8 cellular contexts compared by ENCODE assay signal in the genomic region with DNA sequence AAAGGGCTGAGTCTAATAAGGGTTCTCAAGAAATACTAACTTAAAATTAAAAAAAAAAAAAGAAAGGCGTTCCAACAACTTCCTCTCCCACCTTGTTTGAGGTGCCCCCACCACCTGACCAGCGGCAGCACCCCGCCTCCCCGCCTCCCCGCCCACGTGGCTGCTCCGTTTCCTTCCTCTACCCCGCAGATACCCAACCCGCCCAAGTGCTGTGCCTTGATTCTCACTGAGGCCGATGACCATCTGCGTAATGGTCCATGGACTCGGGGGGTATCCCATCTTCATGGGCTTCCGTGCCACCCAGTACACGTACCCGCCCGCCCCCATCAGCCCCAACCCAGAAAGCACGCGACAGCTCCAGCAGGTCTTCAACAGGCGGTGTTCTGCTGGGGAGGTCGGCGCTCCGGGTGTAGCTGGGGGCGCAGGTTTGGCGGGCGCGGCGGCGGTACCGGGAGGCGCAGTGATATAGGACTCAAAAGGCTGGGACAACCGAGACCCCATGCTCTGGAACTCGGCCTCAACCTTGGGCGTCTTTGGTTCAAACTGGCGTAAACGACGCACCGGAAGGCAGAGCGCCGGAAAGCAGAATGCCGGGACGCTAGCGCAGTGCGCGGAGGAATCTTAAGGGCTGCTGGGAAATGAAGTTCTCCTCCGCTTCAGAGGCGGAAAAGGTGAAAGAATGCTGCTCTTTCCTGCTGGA. TPM values are rescaled to one million over a fixed set of nuclear protein-coding genes. Genes with fewer than 3 reads are reported as not detected.
DNase-seq lines count a peak whose midpoint lies in the region; ATAC-seq, FAIRE-seq and TF ChIP-seq lines count a peak whose summit lies in the region.

A gene with protein sequence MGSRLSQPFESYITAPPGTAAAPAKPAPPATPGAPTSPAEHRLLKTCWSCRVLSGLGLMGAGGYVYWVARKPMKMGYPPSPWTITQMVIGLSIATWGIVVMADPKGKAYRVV (minus strand): TSS at position 545 of the 700 bp plus-strand sequence. CDS start 44 bp downstream, at position 501.

- BruUV-seq in IMR-90 (replicated peaks; lab: Mats Ljungman, UMichigan), result no TSS peak

- H3K14ac ChIP-seq in IMR-90 (replicated peaks; ENCODE audit: low read depth, low read length), result peak within 1 kb of the TSS; percentile 53; the same call in 1 of the 2 replicates

- FAIRE-seq in RCC 7860 (lab: Jason Lieb, UNC), result peak; percentile 10

- H3K36me3 ChIP-seq in IMR-90 (ENCODE audit: control insufficient read depth, insufficient read depth, low read length), result peaks cover 9% of the 10 kb centered on the region

- H3K9me3 ChIP-seq in IMR-90 (ENCODE audit: control insufficient read depth, insufficient read depth, low read length), result no peaks in the 10 kb centered on the region

- H2AFZ ChIP-seq in IMR-90 (replicated peaks; ENCODE audit: low read length, poor library complexity), result peak within 1 kb of the TSS; percentile 98

- no peak within 1 kb of the TSS for H2BK20ac ChIP-seq in IMR-90 (ENCODE audit: low read depth, low read length)

- peaks cover 20% of the 10 kb centered on the region for H3K4me1 Mint-ChIP-seq in activated T-helper 1 cell treated with anti-CD3 and anti-CD28 coated beads, Interleukin-12 subunit alpha, Interleukin-12 subunit beta, Interleukin-2, Interleukin-4 antibody, amounts not matched to agents 30 ng/mL and 10 ng/mL and 1 ng/mL, durations not matched to agents 14 hours and 24 hours and 36 hours (ENCODE audit: low read depth)
- peaks cover 15 to 45% (median 40%) of the 10 kb centered on the region in 4 donors for H3K4me1 Mint-ChIP-seq in naive thymus-derived CD8-positive, alpha-beta T cell

- no peak within 1 kb of the TSS for H2BK15ac ChIP-seq in IMR-90 (ENCODE audit: low read depth, low read length)

- H3K9ac ChIP-seq in IMR-90 (ENCODE audit: low read depth, low read length), result peak within 1 kb of the TSS; percentile 86

- peaks cover 16% of the 10 kb centered on the region for H3K36me3 Mint-ChIP-seq in activated T-helper 1 cell treated with anti-CD3 and anti-CD28 coated beads, Interleukin-12 subunit alpha, Interleukin-12 subunit beta, Interleukin-2, Interleukin-4 antibody, amounts not matched to agents 30 ng/mL and 10 ng/mL and 1 ng/mL, durations not matched to agents 14 hours and 24 hours and 36 hours (ENCODE audit: low read depth)
- peaks cover 4 to 37% (median 12%) of the 10 kb centered on the region in 3 donors for H3K36me3 Mint-ChIP-seq in naive thymus-derived CD8-positive, alpha-beta T cell

- no peak within 1 kb of the TSS; the same call in 1 of the 2 replicates for H3K56ac ChIP-seq in IMR-90 (ENCODE audit: extremely low read depth, insufficient read depth, low read length)

- peak; percentile 94 for ATAC-seq in GM21526 (IDR thresholded peaks at IDR 0.05; ENCODE audit: low FRiP score, unreplicated experiment)
- ATAC-seq in IMR-90 (ENCODE audit: low read depth), result peak; percentile 99
- ATAC-seq in naive thymus-derived CD8-positive, alpha-beta T cell, result peak; percentile 91

- peak within 1 kb of the TSS; percentile 37; the same call in 1 of the 2 replicates for H4K91ac ChIP-seq in IMR-90 (ENCODE audit: insufficient read depth, low read depth, low read length)

- H3K79me1 ChIP-seq in IMR-90 (ENCODE audit: low read depth in 1 of 2, low read length in 2 of 2), result peaks cover 6 to 7% of the 10 kb centered on the region in 2 experiments; a peak in 3 of 4 replicates

- H3K4me3 Mint-ChIP-seq in activated T-helper 1 cell treated with anti-CD3 and anti-CD28 coated beads, Interleukin-12 subunit alpha, Interleukin-12 subunit beta, Interleukin-2, Interleukin-4 antibody, amounts not matched to agents 30 ng/mL and 10 ng/mL and 1 ng/mL, durations not matched to agents 14 hours and 24 hours and 36 hours, result peak within 1 kb of the TSS; percentile 96
- peak within 1 kb of the TSS; percentile 81 to 95 (median 94) for H3K4me3 Mint-ChIP-seq in naive thymus-derived CD8-positive, alpha-beta T cell

- CTCF ChIA-PET in IMR-90 (lab: Yijun Ruan, JAX), result no interaction called here

- DNase-seq in DMS153 (lab: John Stamatoyannopoulos, UW) (peak; percentile 74), IMR-90 (peak; percentile 84), RCC 7860 (ENCODE audit: low spot score) (peak; percentile 51), fibroblast of mammary gland (ENCODE audit: low read depth) (peak; percentile 87)
- peak; percentile 69 for DNase-seq in activated T-helper 1 cell treated with anti-CD3 and anti-CD28 coated beads, Interleukin-12 subunit alpha, Interleukin-12 subunit beta, Interleukin-2, Interleukin-4 antibody, amounts not matched to agents 30 ng/mL and 10 ng/mL and 1 ng/mL, durations not matched to agents 14 hours and 24 hours and 36 hours (ENCODE audit: low spot score)
- DNase-seq in naive thymus-derived CD8-positive, alpha-beta T cell, result peak; percentile 51 to 81 (median 68)
- peak; percentile 50 to 85 (median 61) for DNase-seq in stimulated activated naive CD4-positive, alpha-beta T cell (lab: John Stamatoyannopoulos, UW)

- POLR2A ChIA-PET in IMR-90 (lab: Charles Lee; ENCODE audit: unreplicated experiment), result interaction anchor here (0.6 kb wide), 2 partner anchors 14 to 732 kb away, joined by 4 to 7 read pairs; no protein-coding TSS in a partner anchor
- POLR2A ChIA-PET in naive thymus-derived CD8-positive, alpha-beta T cell (lab: Charles Lee), result interaction anchor here (0.6 to 1.2 kb wide), 5 partner anchors 137 to 1414 kb away, joined by 3 to 4 read pairs (median 3); no protein-coding TSS in a partner anchor

- 0 out of 2 replicates have a peak within 1 kb of the TSS, but pooled peaks have one; percentile 3 for H3K23ac ChIP-seq in IMR-90 (ENCODE audit: low read depth, low read length)

- H3K4me1 ChIP-seq in IMR-90 (ENCODE audit: control insufficient read depth, insufficient read depth, low read length), result peaks cover 4% of the 10 kb centered on the region; the same call in 1 of the 2 replicates

- H4K20me1 ChIP-seq in IMR-90 (ENCODE audit: insufficient read depth, low read length), result no peaks in the 10 kb centered on the region

- WGBS in IMR-90 (ENCODE audit: extremely low coverage in 2 of 2, insufficient read length in 1 of 2), 2 experiments, result 0% methylated on average over 27 of the region's 46 CpGs; no CpG with 5 or more reads in 1 of the 2 experiments

- peak within 1 kb of the TSS; percentile 48 for H2BK5ac ChIP-seq in IMR-90 (ENCODE audit: low read depth, low read length, poor library complexity, severe bottlenecking)

- in situ Hi-C loops in IMR-90 (cut with MboI; ENCODE audit: low sequenced_read_pairs), result no loop called here

- peak within 1 kb of the TSS; percentile 82 to 87 for H4K8ac ChIP-seq in IMR-90 (ENCODE audit: low read depth in 2 of 2, low read length in 2 of 2)

- intact Hi-C loops in IMR-90 (cut with micrococcal nuclease), result loop anchor here (10.0 kb wide), 1 partner anchor 745 kb away; no protein-coding TSS in a partner anchor
- intact Hi-C loops in activated T-helper 1 cell treated with anti-CD3 and anti-CD28 coated beads, Interleukin-12 subunit alpha, Interleukin-12 subunit beta, Interleukin-2, Interleukin-4 antibody, amounts not matched to agents 30 ng/mL and 10 ng/mL and 1 ng/mL, durations not matched to agents 14 hours and 24 hours and 36 hours (cut with micrococcal nuclease), result loop anchor here (1.0 to 5.0 kb wide), 3 partner anchors 43 to 267 kb away; no protein-coding TSS in a partner anchor

- peak; percentile 53; the same call in 1 of the 2 replicates for TF ChIP-seq POLR2A in IMR-90 (IDR thresholded peaks at IDR 0.05; ENCODE audit: low read depth, low read length)

- no peak for TF ChIP-seq RAD21 in IMR-90 (IDR thresholded peaks at IDR 0.05; ENCODE audit: low read length)

- no peaks in the 10 kb centered on the region for H3K9me1 ChIP-seq in IMR-90 (ENCODE audit: insufficient read depth, low read length)

- H2AK5ac ChIP-seq in IMR-90 (ENCODE audit: low read depth, low read length), result no peak within 1 kb of the TSS

- H4K5ac ChIP-seq in IMR-90 (ENCODE audit: low read depth, low read length), result peak within 1 kb of the TSS; percentile 87

- H3K27me3 ChIP-seq in IMR-90 (ENCODE audit: control insufficient read depth, insufficient read depth, low read length), result no peaks in the 10 kb centered on the region

- H2BK120ac ChIP-seq in IMR-90 (ENCODE audit: low read depth, low read length), result no peak within 1 kb of the TSS; the same call in 1 of the 2 replicates

- H3K4me2 ChIP-seq in IMR-90 (ENCODE audit: low read depth, low read length), result peak within 1 kb of the TSS; percentile 98

- H3K27ac ChIP-seq in IMR-90 (ENCODE audit: insufficient read depth, low read length), result peak within 1 kb of the TSS; percentile 78

- peak within 1 kb of the TSS; percentile 94 for H3K27ac Mint-ChIP-seq in activated T-helper 1 cell treated with anti-CD3 and anti-CD28 coated beads, Interleukin-12 subunit alpha, Interleukin-12 subunit beta, Interleukin-2, Interleukin-4 antibody, amounts not matched to agents 30 ng/mL and 10 ng/mL and 1 ng/mL, durations not matched to agents 14 hours and 24 hours and 36 hours
- peak within 1 kb of the TSS; percentile 88 to 97 (median 95) for H3K27ac Mint-ChIP-seq in naive thymus-derived CD8-positive, alpha-beta T cell

- dilution Hi-C loops in IMR-90 (cut with HindIII; ENCODE audit: low sequenced_read_pairs, unreplicated experiment), result no loop called here

- no peaks in the 10 kb centered on the region for H3K27me3 Mint-ChIP-seq in activated T-helper 1 cell treated with anti-CD3 and anti-CD28 coated beads, Interleukin-12 subunit alpha, Interleukin-12 subunit beta, Interleukin-2, Interleukin-4 antibody, amounts not matched to agents 30 ng/mL and 10 ng/mL and 1 ng/mL, durations not matched to agents 14 hours and 24 hours and 36 hours (ENCODE audit: insufficient read depth)
- no peaks in the 10 kb centered on the region for H3K27me3 Mint-ChIP-seq in naive thymus-derived CD8-positive, alpha-beta T cell

- H2AK9ac ChIP-seq in IMR-90 (replicated peaks; ENCODE audit: low read depth, low read length, poor library complexity), result peak within 1 kb of the TSS; percentile 84

- H3K18ac ChIP-seq in IMR-90 (ENCODE audit: low read depth, low read length), result peak within 1 kb of the TSS; percentile 47; the same call in 1 of the 2 replicates

- peak within 1 kb of the TSS; percentile 79 for H3K4me3 ChIP-seq in IMR-90 (ENCODE audit: insufficient read depth, low read depth, low read length)
- H3K4me3 ChIP-seq in fibroblast of mammary gland (ENCODE audit: control insufficient read depth, low read depth, low read length), result peak within 1 kb of the TSS; percentile 76

- H3K4ac ChIP-seq in IMR-90 (ENCODE audit: low read depth, low read length), result peak within 1 kb of the TSS; percentile 74

- no peaks in the 10 kb centered on the region for H3K9me3 Mint-ChIP-seq in activated T-helper 1 cell treated with anti-CD3 and anti-CD28 coated beads, Interleukin-12 subunit alpha, Interleukin-12 subunit beta, Interleukin-2, Interleukin-4 antibody, amounts not matched to agents 30 ng/mL and 10 ng/mL and 1 ng/mL, durations not matched to agents 14 hours and 24 hours and 36 hours
- H3K9me3 Mint-ChIP-seq in naive thymus-derived CD8-positive, alpha-beta T cell, result no peaks in the 10 kb centered on the region

- TF ChIP-seq CTCF in IMR-90 (conservative IDR thresholded peaks at IDR 0.05; ENCODE audit: low read depth, low read length) (no peak), fibroblast of mammary gland (conservative IDR thresholded peaks at IDR 0.05; ENCODE audit: control insufficient read depth, insufficient read depth, low read depth, low read length) (no peak)

RNA-seq across cellular contexts. Expression of the gene that starts here (rescaled TPM):
- total RNA-seq in IMR-90 (2012; rRNA removed), result 8.1 and 9.4 TPM in 2 replicates
- 14.5 and 19.5 TPM in 2 replicates for polyA plus RNA-seq in IMR-90 (2012; rRNA removed)
- polyA plus RNA-seq in IMR-90 (2012; cell fraction: cytosol; rRNA removed), result 17.0 and 23.4 TPM in 2 replicates
- 4.4 and 5.5 TPM in 2 replicates for polyA plus RNA-seq in IMR-90 (2012; cell fraction: nucleus; rRNA removed; ENCODE audit: low replicate concordance)
- total RNA-seq in activated T-helper 1 cell treated with anti-CD3 and anti-CD28 coated beads, Interleukin-12 subunit alpha, Interleukin-12 subunit beta, Interleukin-2, Interleukin-4 antibody, amounts not matched to agents 30 ng/mL and 10 ng/mL and 1 ng/mL, durations not matched to agents 14 hours and 24 hours and 36 hours, result 45.3 and 46.4 TPM in 2 replicates
- 10 to 100 TPM; 34.7 to 35.7 TPM for total RNA-seq in naive thymus-derived CD8-positive, alpha-beta T cell
- 10 to 100 TPM; 52.8 to 69.9 (median 60.8) TPM for polyA plus RNA-seq in naive thymus-derived CD8-positive, alpha-beta T cell

Comparison
In these comparisons a context has a peak if more than half of its experiments do, and no peak if none do; other contexts are left out.
1. Peak in every context shown above with its lines: DNase-seq, ATAC-seq, H3K4me3 ChIP-seq and H3K27ac ChIP-seq.